In the genomic region with DNA sequence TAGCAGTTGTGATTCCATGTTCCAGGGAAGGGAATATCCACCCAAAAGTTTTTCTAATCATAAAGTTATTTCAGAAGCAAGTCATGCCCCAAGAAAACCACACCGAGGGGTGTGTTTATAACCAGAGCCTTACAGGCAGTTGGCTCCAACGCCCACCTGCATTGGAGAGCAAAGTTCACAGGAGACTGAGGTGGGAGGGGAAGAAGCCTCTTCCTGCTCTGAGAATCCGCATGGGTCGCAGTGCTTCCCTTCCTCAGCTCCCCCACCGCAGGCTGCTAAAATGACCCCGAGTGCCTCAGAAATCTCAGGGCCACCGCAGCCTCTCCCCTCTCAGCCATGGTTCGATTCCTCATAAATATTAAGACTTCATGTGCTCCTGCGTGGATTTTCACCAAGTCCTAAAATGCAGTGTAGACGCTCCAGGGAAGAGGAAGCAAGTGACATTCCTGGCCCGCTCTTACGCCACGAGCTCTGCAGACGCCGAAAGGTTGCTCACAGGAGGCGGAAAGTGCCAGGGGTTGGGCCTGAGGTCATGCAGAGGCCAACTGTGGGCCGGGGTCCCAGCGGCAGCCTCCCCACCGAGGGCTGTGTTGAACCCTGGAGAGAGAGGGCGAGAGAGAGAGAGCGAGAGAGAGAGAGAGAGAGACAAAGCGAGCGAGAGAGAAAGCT, we compare ENCODE assay signal across 12 cellular contexts. TPM values are rescaled to one million over a fixed set of nuclear protein-coding genes. Genes with fewer than 3 reads are reported as not detected.
A peak's percentile ranks its signal among the peaks of the same experiment; 100 is the strongest.
DNase-seq lines count a peak whose midpoint lies in the region; ATAC-seq, FAIRE-seq and TF ChIP-seq lines count a peak whose summit lies in the region.
"Had no signal": no experiment of that assay in that cellular context is flagged by ENCODE, and none has a peak within 500 bp of the region (broad histone marks: within the 10 kb centered on the region; RNA-seq: fewer than 3 reads in every experiment).

No MANE protein-coding gene starts in this region.

- H3K36me3 Mint-ChIP-seq in CD14-positive monocyte: peaks cover 2 to 3% of the 10 kb centered on the region in 2 donors

- H2AFZ ChIP-seq in GM12878 (ENCODE audit: control insufficient read depth, low read depth, low read length) (no peak overlapping the region), osteoblast (ENCODE audit: low read length) (no peak overlapping the region)

- H3K4me2 ChIP-seq in GM12878 (ENCODE audit: control insufficient read depth, insufficient read depth): no peak overlapping the region
- no peak overlapping the region for H3K4me2 ChIP-seq in osteoblast (ENCODE audit: insufficient read depth, low read length)

- TF ChIP-seq CTCF in CD14-positive monocyte (IDR thresholded peaks at IDR 0.05) (no peak), GM12878 (IDR thresholded peaks at IDR 0.05 in 2 of 3, conservative IDR thresholded peaks at IDR 0.05 in 1 of 3; ENCODE audit: control insufficient read depth in 2 of 3, extremely low read depth in 1 of 3, insufficient read depth in 1 of 3, low read depth in 3 of 3, low read length in 3 of 3) (no peak), osteoblast (IDR thresholded peaks at IDR 0.05; ENCODE audit: extremely low read depth, low read depth, low read length) (no peak)

- POLR2A ChIA-PET in GM12878 (lab: Charles Lee): interaction anchor here (0.6 kb wide), 1 partner anchor 137 kb away, joined by 3 read pairs; no protein-coding TSS in a partner anchor

- CTCF ChIA-PET in GM12878 (lab: Yijun Ruan, JAX): interaction anchor here (0.8 to 2.4 kb wide), 3 partner anchors 10 to 1141 kb away, joined by 3 to 11 read pairs (median 4); no protein-coding TSS in a partner anchor

- no TSS peak for BruUV-seq in GM12878 (replicated peaks; lab: Mats Ljungman, UMichigan)

- RAD21 ChIA-PET in GM12878 (lab: Charles Lee; ENCODE audit: unreplicated experiment): interaction anchor here (1.3 to 2.1 kb wide), 2 partner anchors 11 to 212 kb away, joined by 3 to 5 read pairs; no protein-coding TSS in a partner anchor

- H3K9me3 ChIP-seq in GM12878 (replicated peaks; ENCODE audit: control insufficient read depth, insufficient read depth, low read length) (no peaks in the 10 kb centered on the region), osteoblast (ENCODE audit: low read depth, low read length) (no peaks in the 10 kb centered on the region)
- H3K9me3 ChIP-seq: BE2C had no signal

- intact Hi-C loops in CD14-positive monocyte (cut with micrococcal nuclease): no loop called here
- intact Hi-C loops in GM12878 (cut with micrococcal nuclease; ENCODE audit: unreplicated experiment): no loop called here

- ATAC-seq in GM12878: no peak
- ATAC-seq in GM19395 (IDR thresholded peaks at IDR 0.05; ENCODE audit: unreplicated experiment): no peak
- ATAC-seq in HG02938 (IDR thresholded peaks at IDR 0.05; ENCODE audit: unreplicated experiment): no peak

- no peak for FAIRE-seq in GM12878 (lab: Jason Lieb, UNC)

- peak overlapping the region; percentile 51 for H3K4me3 ChIP-seq in Jurkat, Clone E6-1 (ENCODE audit: low read length)
- H3K4me3 ChIP-seq in GM12878 (no peak overlapping the region), osteoblast (ENCODE audit: insufficient read depth, low read length) (no peak overlapping the region)

- SMC1A ChIA-PET in GM12878 (lab: Charles Lee; ENCODE audit: uncharacterized antibody, unreplicated experiment): interaction anchor here (3.0 kb wide), 1 partner anchor 11 kb away, joined by 15 read pairs; no protein-coding TSS in a partner anchor

- peaks cover 50% of the 10 kb centered on the region for H3K4me1 Mint-ChIP-seq in CD14-positive monocyte

- 60% methylated on average over 20 of the region's 23 CpGs for WGBS in GM12878 (ENCODE audit: insufficient coverage, insufficient replicate concordance, low lambda C conversion rate, missing lambda C conversion rate)

- in situ Hi-C loops in GM12878 (cut with MboI): no loop called here

- H3K9me3 Mint-ChIP-seq in CD14-positive monocyte: peaks cover 0 to 8% (median 4%) of the 10 kb centered on the region in 7 donors

- H4K20me1 ChIP-seq in GM12878 (ENCODE audit: control insufficient read depth, insufficient read depth) (no peaks in the 10 kb centered on the region), osteoblast (ENCODE audit: insufficient read depth, low read length) (no peaks in the 10 kb centered on the region)

- H3K27ac ChIP-seq in GM12878 (ENCODE audit: control insufficient read depth, insufficient read depth) (no peak overlapping the region), osteoblast (ENCODE audit: low read depth, low read length) (peak overlapping the region; percentile 26)

- no peak overlapping the region for H3K9ac ChIP-seq in GM12878 (ENCODE audit: control insufficient read depth, insufficient read depth, low read length)

- peak overlapping the region in 6 of 7 donors; percentile 30 to 83 (median 52) for H3K27ac Mint-ChIP-seq in CD14-positive monocyte
- H3K27ac Mint-ChIP-seq: stimulated activated naive CD8-positive, alpha-beta T cell treated with anti-CD3 and anti-CD28 coated beads, Interleukin-15, Interleukin-2, amounts not matched to agents 100 ng/mL and 50 ng/mL, for 24 hours had no signal

- H3K79me2 ChIP-seq in GM12878 (ENCODE audit: control insufficient read depth, insufficient read depth, low read length): no peaks in the 10 kb centered on the region
- H3K79me2 ChIP-seq in osteoblast (ENCODE audit: insufficient read depth, low read length): no peaks in the 10 kb centered on the region

- H3K4me3 Mint-ChIP-seq in CD14-positive monocyte: peak overlapping the region; percentile 51 to 69
- H3K4me3 Mint-ChIP-seq: stimulated activated naive CD8-positive, alpha-beta T cell treated with anti-CD3 and anti-CD28 coated beads, Interleukin-15, Interleukin-2, amounts not matched to agents 100 ng/mL and 50 ng/mL, for 24 hours had no signal

- H3K27me3 ChIP-seq in GM12878 (replicated peaks in 1 of 2; ENCODE audit: control insufficient read depth in 2 of 2, insufficient read depth in 2 of 2, low read length in 1 of 2): no peaks in the 10 kb centered on the region
- no peaks in the 10 kb centered on the region for H3K27me3 ChIP-seq in osteoblast (ENCODE audit: insufficient read depth, low read length)
- H3K27me3 ChIP-seq: BE2C had no signal

- no peak for TF ChIP-seq RAD21 in GM12878 (IDR thresholded peaks at IDR 0.05; ENCODE audit: insufficient read depth, low read depth, low read length)

- no peak for TF ChIP-seq EP300 in GM12878 (IDR thresholded peaks at IDR 0.05; ENCODE audit: borderline replicate concordance in 1 of 2, control insufficient read depth in 1 of 2, low read depth in 2 of 2, low read length in 2 of 2)

- TF ChIP-seq POLR2A in GM12878 (IDR thresholded peaks at IDR 0.05; ENCODE audit: low read depth, low read length): no peak

- H3K4me1 ChIP-seq in GM12878 (ENCODE audit: control insufficient read depth, insufficient read depth, low read length) (peaks cover 14% of the 10 kb centered on the region), osteoblast (ENCODE audit: insufficient read depth, low read length) (peaks cover 52% of the 10 kb centered on the region)
- H3K4me1 ChIP-seq: BE2C had no signal

- H3K27me3 Mint-ChIP-seq in CD14-positive monocyte (ENCODE audit: low read depth in 3 of 3): peaks cover 13 to 22% (median 19%) of the 10 kb centered on the region in 3 donors

- H3K36me3 ChIP-seq in GM12878 (ENCODE audit: control insufficient read depth in 2 of 2, insufficient read depth in 2 of 2, low read length in 1 of 2) (no peaks in the 10 kb centered on the region), osteoblast (ENCODE audit: insufficient read depth, low read length) (no peaks in the 10 kb centered on the region)
- H3K36me3 ChIP-seq: BE2C had no signal

- DNase-seq in CD14-positive monocyte (ENCODE audit: low spot score) (no peak), GM12878 (ENCODE audit: low read depth, low spot score) (no peak), osteoblast (ENCODE audit: insufficient read length, low spot score, missing footprints) (peak; percentile 93), kidney glomerular epithelial cell (lab: John Stamatoyannopoulos, UW) (no peak), anterior cingulate cortex (lab: John Stamatoyannopoulos, UW) (no peak)
- DNase-seq in Jurkat, Clone E6-1 (ENCODE audit: low read depth, low spot score): peak; percentile 94
- DNase-seq: BE2C, MM.1S, NCI-H69 had no signal

RNA-seq across cellular contexts. Expression of a gene that starts 13.4 kb away (rescaled TPM):
- polyA plus RNA-seq in CD14-positive monocyte: 1 to 10 TPM in 1 of 2 donors, under 1 TPM in 1; 0.15 to 1.2 TPM
- polyA plus RNA-seq in Jurkat, Clone E6-1 (2012; ENCODE audit: insufficient read depth, insufficient read length): 6.8 TPM
- total RNA-seq in GM12878 (2013; cell fraction: nucleolus; rRNA removed): 0.96 and 1.3 TPM in 2 replicates
- 0.90 and 1.3 TPM in 2 replicates for total RNA-seq in GM12878 (2014; rRNA removed)
- total RNA-seq in GM12878 (2014; rRNA removed; fragmentation: Illumina TruSeq; extraction: Trizol): 0.40 and 0.46 TPM in 2 replicates
- 0.74 and 1.1 TPM in 2 replicates for total RNA-seq in GM12878 (2021)
- polyA plus RNA-seq in GM12878 (2011; ENCODE audit: low read depth): 0.38 TPM
- polyA plus RNA-seq in GM12878 (2011; rRNA removed): 0.23 and 0.43 TPM in 2 replicates
- 0.52 and 0.63 TPM in 2 replicates for polyA plus RNA-seq in GM12878 (2011; cell fraction: cytosol; rRNA removed)
- 0.45 and 0.47 TPM in 2 replicates for polyA plus RNA-seq in GM12878 (2011; cell fraction: nucleus; rRNA removed)
- 1.4 and 2.6 TPM in 2 replicates for polyA plus RNA-seq in GM12878 (2012)
- polyA plus RNA-seq in GM12878 (2014; fragmentation: Illumina TruSeq; extraction: Trizol): 0.46 and 2.1 TPM in 2 replicates
- polyA plus RNA-seq in GM12878 (2014; fragmentation: Nextera tagmentation; extraction: Ambion mirVana): under 1 TPM in 1 of 2 experiments, not detected in 1; 0.02 TPM
- polyA plus RNA-seq in GM12878 (2014; rRNA removed): 0.80 and 2.0 TPM in 2 replicates
- 1 to 10 TPM; 1.2 to 1.4 TPM for polyA plus RNA-seq in GM12878 (2016; fragmentation: Nextera tagmentation; extraction: Ambion mirVana)
- polyA minus RNA-seq in GM12878 (2011; rRNA and poly(A)+ RNA removed): 0.37 and 0.57 TPM in 2 replicates
- 0.52 and 0.53 TPM in 2 replicates for polyA minus RNA-seq in GM12878 (2011; cell fraction: cytosol; rRNA and poly(A)+ RNA removed)
- 0.36 TPM in 1 of 2 replicates, not detected in the other for polyA minus RNA-seq in GM12878 (2011; cell fraction: nucleus; rRNA and poly(A)+ RNA removed)
- total RNA-seq in osteoblast: 14.7 and 23.2 TPM in 2 replicates

RNA-seq across cellular contexts. Expression of a gene that starts 44.7 kb away (rescaled TPM):
- 10 to 100 TPM in 1 of 2 donors, 1 to 10 TPM in 1; 8.6 to 15.9 TPM for polyA plus RNA-seq in CD14-positive monocyte
- polyA plus RNA-seq in Jurkat, Clone E6-1 (2012; ENCODE audit: insufficient read depth, insufficient read length): 3.5 TPM
- 14.4 and 15.0 TPM in 2 replicates for total RNA-seq in GM12878 (2013; cell fraction: nucleolus; rRNA removed)
- 9.7 and 10.4 TPM in 2 replicates for total RNA-seq in GM12878 (2014; rRNA removed)
- 8.1 and 9.4 TPM in 2 replicates for total RNA-seq in GM12878 (2014; rRNA removed; fragmentation: Illumina TruSeq; extraction: Trizol)
- total RNA-seq in GM12878 (2021): 20.7 TPM in 2 replicates
- 4.9 TPM for polyA plus RNA-seq in GM12878 (2011; ENCODE audit: low read depth)
- polyA plus RNA-seq in GM12878 (2011; rRNA removed): 3.9 and 4.9 TPM in 2 replicates
- polyA plus RNA-seq in GM12878 (2011; cell fraction: cytosol; rRNA removed): 6.3 and 6.4 TPM in 2 replicates
- 7.7 and 10.0 TPM in 2 replicates for polyA plus RNA-seq in GM12878 (2011; cell fraction: nucleus; rRNA removed)
- polyA plus RNA-seq in GM12878 (2012): 7.3 and 7.7 TPM in 2 replicates
- 9.9 and 10.1 TPM in 2 replicates for polyA plus RNA-seq in GM12878 (2014; fragmentation: Illumina TruSeq; extraction: Trizol)
- polyA plus RNA-seq in GM12878 (2014; fragmentation: Nextera tagmentation; extraction: Ambion mirVana): 1 to 10 TPM; 1.2 to 1.4 TPM
- polyA plus RNA-seq in GM12878 (2014; rRNA removed): 12.1 and 13.1 TPM in 2 replicates
- 1 to 10 TPM; 5.9 to 6.0 TPM for polyA plus RNA-seq in GM12878 (2016; fragmentation: Nextera tagmentation; extraction: Ambion mirVana)
- 4.8 and 10.9 TPM in 2 replicates for polyA minus RNA-seq in GM12878 (2011; rRNA and poly(A)+ RNA removed)
- 5.1 and 5.9 TPM in 2 replicates for polyA minus RNA-seq in GM12878 (2011; cell fraction: cytosol; rRNA and poly(A)+ RNA removed)
- 2.2 and 3.4 TPM in 2 replicates for polyA minus RNA-seq in GM12878 (2011; cell fraction: nucleus; rRNA and poly(A)+ RNA removed)
- 45.1 and 51.4 TPM in 2 replicates for total RNA-seq in osteoblast

Comparison
In these comparisons a context has a peak if more than half of its experiments do, and no peak if none do; other contexts are left out.
1. DNase-seq: peak in Jurkat, Clone E6-1 (single experiment) and osteoblast (single experiment); none in CD14-positive monocyte (single experiment), GM12878 (single experiment), kidney glomerular epithelial cell (single experiment) and anterior cingulate cortex (0 of 58).